2 cellular contexts compared by ENCODE assay signal in genomic region chr15:32067115-32067514, GRCh38.
TF ChIP-seq lines count a peak whose summit lies in the region.

No MANE protein-coding gene starts in this region.

TF ChIP-seq in A549, 52 proteins besides CTCF, POLR2A, EP300 and RAD21 (continued from another document):
- TF ChIP-seq ATOH8 (CRISPR knock-in tag; IDR thresholded peaks at IDR 0.05; ENCODE audit: low read depth) (no peak), TP53 (CRISPR knock-in tag; IDR thresholded peaks at IDR 0.05) (no peak)

TF ChIP-seq in HEK293, 187 proteins besides CTCF, POLR2A, EP300 and RAD21 (continued from another document):
- no peak for TF ChIP-seq PRDM2 (tag by site-specific recombination; IDR thresholded peaks at IDR 0.05; ENCODE audit: borderline replicate concordance)
